ENCODE assay signal across 8 cellular contexts in genomic region chr2:161414385-161415040, GRCh38. TPM values are rescaled to one million over a fixed set of nuclear protein-coding genes. Genes with fewer than 3 reads are reported as not detected.
A peak's percentile ranks its signal among the peaks of the same experiment; 100 is the strongest.
DNase-seq lines count a peak whose midpoint lies in the region; ATAC-seq lines count a peak whose summit lies in the region.

No MANE protein-coding gene starts in this region.

- H3K4me1 Mint-ChIP-seq in T-helper 17 cell (peaks cover 35% of the 10 kb centered on the region), naive B cell (peaks cover 47 to 49% (median 48%) of the 10 kb centered on the region in 3 donors)

- no peak for DNase-seq in T-helper 17 cell
- DNase-seq in naive B cell = no peak
- DNase-seq in kidney glomerular epithelial cell (lab: John Stamatoyannopoulos, UW) = no peak

- H3K27ac ChIP-seq in BLaER1 = no peak overlapping the region
- H3K27ac ChIP-seq in esophagus (ENCODE audit: low read depth in 2 of 2, low read length in 1 of 2) = no peak overlapping the region

- H3K36me3 ChIP-seq in BLaER1 (peaks cover 4% of the 10 kb centered on the region; the same call in 1 of the 2 replicates), esophagus (ENCODE audit: control insufficient read depth in 2 of 2, insufficient read depth in 2 of 2, low read length in 1 of 2) (peaks cover 0 to 2% of the 10 kb centered on the region in 2 donors)

- WGBS in esophagus, 2 donors = 2 to 3% methylated on average over 62 of the region's 62 CpGs

- no peak overlapping the region for H3K9ac ChIP-seq in BLaER1

- H3K4me3 ChIP-seq in BLaER1 = peak overlapping the region; percentile 53
- peak overlapping the region; percentile 47 to 57 for H3K4me3 ChIP-seq in esophagus (ENCODE audit: low read depth in 1 of 2, low read length in 2 of 2)

- peaks cover 18% of the 10 kb centered on the region for H3K4me1 ChIP-seq in BLaER1
- peaks cover 7 to 17% of the 10 kb centered on the region in 2 donors for H3K4me1 ChIP-seq in esophagus (ENCODE audit: control insufficient read depth in 2 of 2, insufficient read depth in 2 of 2, low read length in 1 of 2)

- H3K9me3 Mint-ChIP-seq in naive B cell = peaks cover 0 to 2% (median 0%) of the 10 kb centered on the region in 7 donors

- H3K4me2 ChIP-seq in BLaER1 = peak overlapping the region; percentile 78

- H3K36me3 Mint-ChIP-seq in T-helper 17 cell (ENCODE audit: low read depth) (peaks cover 4% of the 10 kb centered on the region), naive B cell (no peaks in the 10 kb centered on the region)

- ATAC-seq in GM18511 (IDR thresholded peaks at IDR 0.05; ENCODE audit: unreplicated experiment) = peak; percentile 39
- ATAC-seq in HG03196 (IDR thresholded peaks at IDR 0.05; ENCODE audit: unreplicated experiment) = peak; percentile 37
- peak; percentile 50 for ATAC-seq in T-helper 17 cell
- ATAC-seq in naive B cell (ENCODE audit: low read depth in 2 of 2) = peak; percentile 54 to 58
- ATAC-seq in GM19324 (IDR thresholded peaks at IDR 0.05; ENCODE audit: low FRiP score, unreplicated experiment) = no peak

- H3K4me3 Mint-ChIP-seq in T-helper 17 cell (peak overlapping the region; percentile 86), naive B cell (peak overlapping the region; percentile 66 to 94 (median 84))

- H3K27me3 Mint-ChIP-seq in T-helper 17 cell (peaks cover 54% of the 10 kb centered on the region), naive B cell (peaks cover 44 to 58% (median 54%) of the 10 kb centered on the region in 3 donors)

- H4K20me1 ChIP-seq in BLaER1 = peaks cover 89% of the 10 kb centered on the region

- H3K9me3 ChIP-seq in BLaER1 (peaks cover 18% of the 10 kb centered on the region), T-helper 17 cell (ENCODE audit: control insufficient read depth, low read length, poor library complexity, severe bottlenecking) (no peaks in the 10 kb centered on the region), esophagus (ENCODE audit: control insufficient read depth in 2 of 2, insufficient read depth in 1 of 2, low read depth in 1 of 2, low read length in 1 of 2) (no peaks in the 10 kb centered on the region)

- no peak overlapping the region for H3K27ac Mint-ChIP-seq in T-helper 17 cell
- H3K27ac Mint-ChIP-seq in naive B cell = no peak overlapping the region

- H3K27me3 ChIP-seq in BLaER1 (peaks cover 78% of the 10 kb centered on the region), esophagus (ENCODE audit: control insufficient read depth in 1 of 2, insufficient read depth in 2 of 2, low read length in 2 of 2) (peaks cover 4 to 36% of the 10 kb centered on the region in 2 donors)

RNA-seq across cellular contexts. Expression of gene TBR1, which starts 1.6 kb away (rescaled TPM):
- not detected for total RNA-seq in T-helper 17 cell
- polyA plus RNA-seq in esophagus (under 1 TPM in 1 of 2 donors, not detected in 1; 0.02 TPM), naive B cell (ENCODE audit: low read depth in 6 of 6) (not detected)
